Comparison of ENCODE assay signal across 17 cellular contexts in the genomic region with DNA sequence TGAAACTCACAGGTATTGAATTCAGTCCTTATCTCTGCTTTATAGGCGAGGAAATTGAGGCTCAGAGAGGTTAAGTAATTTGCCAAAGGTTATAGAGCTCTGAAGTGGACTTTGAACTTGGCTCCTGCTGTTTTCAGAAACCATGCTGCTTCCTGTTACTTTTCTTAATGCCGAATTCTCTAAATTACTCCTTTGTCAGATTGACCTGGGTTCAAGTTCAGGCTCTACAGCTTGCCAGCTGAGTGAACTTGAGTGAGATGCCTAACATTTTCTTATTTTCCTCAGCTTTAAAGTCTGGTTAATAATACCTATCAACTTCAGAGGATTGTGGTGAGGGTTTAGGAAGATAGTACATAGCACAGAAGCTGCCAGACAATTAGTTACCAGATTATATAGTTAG. TPM values are rescaled to one million over a fixed set of nuclear protein-coding genes. Genes with fewer than 3 reads are reported as not detected.
DNase-seq lines count a peak whose midpoint lies in the region; ATAC-seq and TF ChIP-seq lines count a peak whose summit lies in the region.
"Had no signal": no experiment of that assay in that cellular context is flagged by ENCODE, and none has a peak within 500 bp of the region (broad histone marks: within the 10 kb centered on the region; RNA-seq: fewer than 3 reads in every experiment).

No MANE protein-coding gene starts in this region.

- H2AFZ ChIP-seq in ACC112 (ENCODE audit: low read length, unreplicated experiment) (no peak overlapping the region), Loucy (ENCODE audit: low read length) (no peak overlapping the region), osteoblast (ENCODE audit: low read length) (no peak overlapping the region)

- no peaks in the 10 kb centered on the region for H3F3A ChIP-seq in Loucy (ENCODE audit: low read depth)

- peaks cover 85% of the 10 kb centered on the region for H3K79me2 ChIP-seq in ACC112 (ENCODE audit: control insufficient read depth, insufficient read depth, low read length, unreplicated experiment)
- peaks cover 64% of the 10 kb centered on the region for H3K79me2 ChIP-seq in Loucy (ENCODE audit: insufficient read depth, low read length)
- H3K79me2 ChIP-seq in osteoblast (ENCODE audit: insufficient read depth, low read length): peaks cover 86% of the 10 kb centered on the region

- H3K27me3 ChIP-seq in ACC112 (ENCODE audit: insufficient read depth, low read length) (no peaks in the 10 kb centered on the region), Loucy (ENCODE audit: insufficient read depth, low read length, poor library complexity, severe bottlenecking) (no peaks in the 10 kb centered on the region), osteoblast (ENCODE audit: insufficient read depth, low read length) (no peaks in the 10 kb centered on the region), foreskin keratinocyte (no peaks in the 10 kb centered on the region)
- H3K27me3 ChIP-seq: sigmoid colon had no signal

- H4K20me1 ChIP-seq in Loucy (ENCODE audit: insufficient read depth, low read length, poor library complexity, severe bottlenecking) (peaks cover 21% of the 10 kb centered on the region), osteoblast (ENCODE audit: insufficient read depth, low read length) (peaks cover 21% of the 10 kb centered on the region)

- no peak for ATAC-seq in HG03095 (IDR thresholded peaks at IDR 0.05; ENCODE audit: unreplicated experiment)
- ATAC-seq in foreskin keratinocyte: no peak
- ATAC-seq: left lung had no signal

- TF ChIP-seq CTCF in Loucy (conservative IDR thresholded peaks at IDR 0.05; ENCODE audit: low read length): no peak
- TF ChIP-seq CTCF in fibroblast of villous mesenchyme (IDR thresholded peaks at IDR 0.05; ENCODE audit: insufficient read depth, low read depth, low read length): no peak
- TF ChIP-seq CTCF in osteoblast (IDR thresholded peaks at IDR 0.05; ENCODE audit: extremely low read depth, low read depth, low read length): no peak
- no peak for TF ChIP-seq CTCF in foreskin keratinocyte (conservative IDR thresholded peaks at IDR 0.05)

- H3K36me3 ChIP-seq in ACC112 (ENCODE audit: insufficient read depth, low read length) (peaks cover 5% of the 10 kb centered on the region; the same call in 1 of the 2 replicates), Loucy (ENCODE audit: insufficient read depth, low read length) (no peaks in the 10 kb centered on the region), osteoblast (ENCODE audit: insufficient read depth, low read length) (peaks cover 14% of the 10 kb centered on the region)
- H3K36me3 ChIP-seq: left lung, sigmoid colon had no signal

- H3K4me1 ChIP-seq in ACC112 (ENCODE audit: control insufficient read depth, insufficient read depth, low read length, unreplicated experiment) (peaks cover 45% of the 10 kb centered on the region), Loucy (ENCODE audit: insufficient read depth, low read length, poor library complexity, severe bottlenecking) (peaks cover 32% of the 10 kb centered on the region), osteoblast (ENCODE audit: insufficient read depth, low read length) (peaks cover 37% of the 10 kb centered on the region), foreskin keratinocyte (peaks cover 26% of the 10 kb centered on the region)

- H3K9me2 ChIP-seq in Loucy (replicated peaks; ENCODE audit: low read depth, low read length): no peaks in the 10 kb centered on the region

- H3K4me2 ChIP-seq in Loucy (ENCODE audit: low read depth, low read length, poor library complexity, severe bottlenecking) (peak overlapping the region; percentile 66), osteoblast (ENCODE audit: insufficient read depth, low read length) (no peak overlapping the region)

- peak overlapping the region; percentile 56 for H3K4me3 ChIP-seq in ACC112 (ENCODE audit: low read depth, low read length)
- H3K4me3 ChIP-seq in Loucy (ENCODE audit: low read length, poor library complexity, severe bottlenecking): peak overlapping the region; percentile 39
- peak overlapping the region; percentile 19 for H3K4me3 ChIP-seq in fibroblast of villous mesenchyme (ENCODE audit: low read depth, low read length)
- peak overlapping the region; percentile 10 for H3K4me3 ChIP-seq in osteoblast (ENCODE audit: insufficient read depth, low read length)
- H3K4me3 ChIP-seq: left lung had no signal

- peak overlapping the region; percentile 17 for H3K27ac ChIP-seq in ACC112 (ENCODE audit: low read depth, low read length)
- peak overlapping the region; percentile 49 for H3K27ac ChIP-seq in osteoblast (ENCODE audit: low read depth, low read length)
- no peak overlapping the region for H3K27ac ChIP-seq in foreskin keratinocyte
- H3K27ac ChIP-seq: left lung had no signal

- H3K9ac ChIP-seq in Loucy (ENCODE audit: low read depth, low read length, poor library complexity, severe bottlenecking): no peak overlapping the region

- H3K9me3 ChIP-seq in Loucy (ENCODE audit: insufficient read depth, low read depth, low read length) (no peaks in the 10 kb centered on the region), osteoblast (ENCODE audit: low read depth, low read length) (no peaks in the 10 kb centered on the region)
- H3K9me3 ChIP-seq: left lung, sigmoid colon had no signal

- DNase-seq in fibroblast of villous mesenchyme (ENCODE audit: low read depth) (no peak), osteoblast (ENCODE audit: insufficient read length, low spot score, missing footprints) (no peak), cortex of kidney (lab: John Stamatoyannopoulos, UW) (no peak), SHP77 treated with DMSO at 0.1 percent for 48 hours (lab: John Stamatoyannopoulos, UW) (no peak), foreskin keratinocyte (no peak)
- DNase-seq: activated CD4-positive, alpha-beta memory T cell treated with anti-CD3 and anti-CD28 coated beads, Interleukin-2, amount 10 ng/mL, durations not matched to agents 7 days and 5 days; COR-L47; erythroblast; hypothalamus; left lung; NCI-H187 treated with DMSO at 0.1 percent for 48 hours; NCI-H510A; sigmoid colon; stimulated activated CD4-positive, alpha-beta T cell treated with anti-CD3 and anti-CD28 coated beads, Interleukin-4, amount 100 ng/mL, for 1 hour had no signal

RNA-seq across cellular contexts. Expression of a gene that starts 3.4 kb away (rescaled TPM):
- total RNA-seq in fibroblast of villous mesenchyme (39.0 and 66.5 TPM in 2 replicates), osteoblast (56.0 and 66.2 TPM in 2 replicates), foreskin keratinocyte (57.2 and 69.3 TPM in 2 replicates)
- 20.8 and 21.8 TPM in 2 replicates for polyA plus RNA-seq in foreskin keratinocyte
